In the genomic region with DNA sequence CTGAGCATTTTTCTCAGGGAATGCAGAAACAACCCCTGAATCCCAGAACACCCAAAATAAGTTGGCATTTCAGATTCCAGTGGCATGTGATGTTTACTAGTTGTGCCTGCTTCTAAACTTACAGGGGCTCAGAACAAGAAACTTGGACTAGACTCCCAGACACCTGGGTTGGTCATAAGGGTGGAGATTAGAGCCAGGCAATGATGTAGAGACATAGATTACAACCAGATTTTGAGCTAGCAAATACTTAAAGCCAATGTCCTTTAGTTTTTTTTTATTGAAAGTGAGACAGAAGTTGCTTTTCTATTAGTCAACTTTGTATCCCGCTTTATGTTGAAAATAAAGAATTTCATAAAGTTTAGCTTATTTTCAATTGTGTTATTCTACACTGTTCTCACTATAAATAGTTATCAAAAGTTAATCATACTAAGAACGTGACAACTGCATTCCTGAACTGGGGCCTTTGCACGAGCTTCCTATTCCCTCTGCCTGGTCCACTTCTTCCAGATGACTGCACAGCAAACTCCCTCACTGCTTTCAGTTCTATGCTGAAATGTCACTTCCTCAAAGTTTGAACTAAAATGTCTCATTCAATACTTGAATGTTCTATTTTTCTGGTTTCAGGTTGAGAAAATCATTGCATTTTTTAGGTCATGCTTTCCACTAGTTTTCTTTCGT, we compare ENCODE assay signal across 11 cellular contexts.
DNase-seq lines count a peak whose midpoint lies in the region; ATAC-seq and TF ChIP-seq lines count a peak whose summit lies in the region.
"Had no signal": no experiment of that assay in that cellular context is flagged by ENCODE, and none has a peak within 500 bp of the region (broad histone marks: within the 10 kb centered on the region; RNA-seq: fewer than 3 reads in every experiment).

No MANE protein-coding gene starts in this region.

- H3K9ac ChIP-seq in OCI-LY1 (ENCODE audit: low read length): peak overlapping the region; percentile 72

- no peaks in the 10 kb centered on the region for H4K20me1 ChIP-seq in OCI-LY1 (ENCODE audit: insufficient read depth, low read length)

- H3K79me2 ChIP-seq in OCI-LY1 (ENCODE audit: insufficient read depth, low read length): no peaks in the 10 kb centered on the region

- no peak overlapping the region for H2AFZ ChIP-seq in OCI-LY1 (ENCODE audit: low read length)

- 70 to 86% methylated on average over 4 of the region's 4 CpGs for WGBS in sigmoid colon, 2 donors

- H3K4me2 ChIP-seq in OCI-LY1 (ENCODE audit: low read length): peak overlapping the region; percentile 5; the same call in 1 of the 2 replicates

- no peak for TF ChIP-seq CTCF in GM10248 (IDR thresholded peaks at IDR 0.05; ENCODE audit: control extremely low read depth, extremely low read depth, low read depth, missing control alignments)
- no peak for TF ChIP-seq CTCF in OCI-LY1 (IDR thresholded peaks at IDR 0.05; ENCODE audit: low read length)
- TF ChIP-seq CTCF in sigmoid colon (IDR thresholded peaks at IDR 0.05): no peak

- CTCF ChIA-PET in GM10248 (lab: Yijun Ruan, JAX): interaction anchor here (1.7 kb wide), 1 partner anchor 12 kb away, joined by 4 read pairs; no protein-coding TSS in a partner anchor
- CTCF ChIA-PET in activated CD4-positive, alpha-beta memory T cell treated with anti-CD3 and anti-CD28 coated beads, Interleukin-2, amount 10 ng/mL, durations not matched to agents 7 days and 5 days (lab: Charles Lee): no interaction called here

- peak; percentile 84 for ATAC-seq in GM19452 (IDR thresholded peaks at IDR 0.05; ENCODE audit: unreplicated experiment)
- ATAC-seq in HG02970 (IDR thresholded peaks at IDR 0.05; ENCODE audit: low FRiP score, unreplicated experiment): peak; percentile 65
- ATAC-seq: T-cell had no signal

- H3K4me1 ChIP-seq in OCI-LY1 (ENCODE audit: insufficient read depth, low read length, severe bottlenecking): peaks cover 67% of the 10 kb centered on the region
- H3K4me1 ChIP-seq in sigmoid colon: no peaks in the 10 kb centered on the region

- H3K27me3 ChIP-seq in OCI-LY1 (ENCODE audit: insufficient read depth, low read length) (no peaks in the 10 kb centered on the region), sigmoid colon (no peaks in the 10 kb centered on the region)

- H3K36me3 ChIP-seq in OCI-LY1 (ENCODE audit: insufficient read depth, low read length) (no peaks in the 10 kb centered on the region), sigmoid colon (no peaks in the 10 kb centered on the region)

- no peaks in the 10 kb centered on the region for H3K4me1 Mint-ChIP-seq in activated CD4-positive, alpha-beta memory T cell treated with anti-CD3 and anti-CD28 coated beads, Interleukin-2, amount 10 ng/mL, durations not matched to agents 7 days and 5 days

- peak overlapping the region; percentile 92 for H3K27ac ChIP-seq in OCI-LY1 (ENCODE audit: low read depth, low read length, poor library complexity, severe bottlenecking)
- no peak overlapping the region for H3K27ac ChIP-seq in sigmoid colon

- intact Hi-C loops in sigmoid colon (cut with DNase I): no loop called here

- H3K4me3 Mint-ChIP-seq in activated CD4-positive, alpha-beta memory T cell treated with anti-CD3 and anti-CD28 coated beads, Interleukin-2, amount 10 ng/mL, durations not matched to agents 7 days and 5 days: no peak overlapping the region
- H3K4me3 Mint-ChIP-seq: T-cell had no signal

- DNase-seq in GM10248 (ENCODE audit: extremely low spot score) (peak; percentile 10), LoVo (ENCODE audit: low spot score) (no peak), NCI-H2196 (lab: John Stamatoyannopoulos, UW; ENCODE audit: unreplicated experiment) (no peak), sigmoid colon (no peak)
- DNase-seq in activated CD4-positive, alpha-beta memory T cell treated with anti-CD3 and anti-CD28 coated beads, Interleukin-2, amount 10 ng/mL, durations not matched to agents 7 days and 5 days: no peak
- DNase-seq: erythroblast, NCI-H524, T-cell had no signal

- no peak overlapping the region for H3K4me3 ChIP-seq in OCI-LY1 (ENCODE audit: low read depth, low read length, poor library complexity, severe bottlenecking)
- no peak overlapping the region for H3K4me3 ChIP-seq in sigmoid colon

- H3K36me3 Mint-ChIP-seq in activated CD4-positive, alpha-beta memory T cell treated with anti-CD3 and anti-CD28 coated beads, Interleukin-2, amount 10 ng/mL, durations not matched to agents 7 days and 5 days (ENCODE audit: low read depth): no peaks in the 10 kb centered on the region
- H3K36me3 Mint-ChIP-seq: T-cell had no signal

- H3K9me3 Mint-ChIP-seq in activated CD4-positive, alpha-beta memory T cell treated with anti-CD3 and anti-CD28 coated beads, Interleukin-2, amount 10 ng/mL, durations not matched to agents 7 days and 5 days: no peaks in the 10 kb centered on the region
- H3K9me3 Mint-ChIP-seq: T-cell had no signal

- H3F3A ChIP-seq in OCI-LY1 (ENCODE audit: insufficient read depth, low read length): no peaks in the 10 kb centered on the region

- TF ChIP-seq EP300 in sigmoid colon (IDR thresholded peaks at IDR 0.05): no peak

- POLR2A ChIA-PET in GM10248 (lab: Yijun Ruan, JAX): no interaction called here
- POLR2A ChIA-PET in activated CD4-positive, alpha-beta memory T cell treated with anti-CD3 and anti-CD28 coated beads, Interleukin-2, amount 10 ng/mL, durations not matched to agents 7 days and 5 days (lab: Charles Lee): no interaction called here

- H3K27ac Mint-ChIP-seq in activated CD4-positive, alpha-beta memory T cell treated with anti-CD3 and anti-CD28 coated beads, Interleukin-2, amount 10 ng/mL, durations not matched to agents 7 days and 5 days: no peak overlapping the region
- H3K27ac Mint-ChIP-seq: T-cell had no signal

- no peaks in the 10 kb centered on the region for H3K27me3 Mint-ChIP-seq in activated CD4-positive, alpha-beta memory T cell treated with anti-CD3 and anti-CD28 coated beads, Interleukin-2, amount 10 ng/mL, durations not matched to agents 7 days and 5 days
- H3K27me3 Mint-ChIP-seq: T-cell had no signal

- no peak for TF ChIP-seq POLR2A in sigmoid colon (IDR thresholded peaks at IDR 0.05)

- no peaks in the 10 kb centered on the region for H3K9me2 ChIP-seq in OCI-LY1 (ENCODE audit: low read depth, low read length)

- no peaks in the 10 kb centered on the region for H3K9me3 ChIP-seq in OCI-LY1 (ENCODE audit: low read length)
- no peaks in the 10 kb centered on the region for H3K9me3 ChIP-seq in sigmoid colon
